ENCODE assay signal across 18 cellular contexts in genomic region chr12:112140728-112141127, GRCh38. TPM values are rescaled to one million over a fixed set of nuclear protein-coding genes. Genes with fewer than 3 reads are reported as not detected.
DNase-seq lines count a peak whose midpoint lies in the region; ATAC-seq and TF ChIP-seq lines count a peak whose summit lies in the region.
"Had no signal": no experiment of that assay in that cellular context is flagged by ENCODE, and none has a peak within 500 bp of the region (broad histone marks: within the 10 kb centered on the region; RNA-seq: fewer than 3 reads in every experiment).

No MANE protein-coding gene starts in this region.

- WGBS in heart left ventricle, 4 donors, result 88 to 92% (median 91%) methylated on average over 5 of the region's 5 CpGs
- WGBS in tibial nerve, 2 donors, result 85 to 90% methylated on average over 5 of the region's 5 CpGs

- H3K27me3 ChIP-seq in HL-60 (ENCODE audit: insufficient read depth, poor library complexity, severe bottlenecking) (no peaks in the 10 kb centered on the region), neutrophil (no peaks in the 10 kb centered on the region), heart left ventricle (no peaks in the 10 kb centered on the region), tibial nerve (no peaks in the 10 kb centered on the region)
- H3K27me3 ChIP-seq: brain microvascular endothelial cell, gastrocnemius medialis had no signal

- intact Hi-C loops in activated T-helper 1 cell treated with anti-CD3 and anti-CD28 coated beads, Interleukin-12 subunit alpha, Interleukin-12 subunit beta, Interleukin-2, Interleukin-4 antibody, amounts not matched to agents 30 ng/mL and 10 ng/mL and 1 ng/mL, durations not matched to agents 14 hours and 24 hours and 36 hours (cut with micrococcal nuclease), result no loop called here
- intact Hi-C loops in heart left ventricle (cut with DNase I), result no loop called here

- TF ChIP-seq CTCF in HL-60 (IDR thresholded peaks at IDR 0.05; ENCODE audit: insufficient read depth, low read length) (no peak), neutrophil (IDR thresholded peaks at IDR 0.05) (no peak), heart left ventricle (IDR thresholded peaks at IDR 0.05) (no peak), tibial nerve (IDR thresholded peaks at IDR 0.05) (no peak)

- H3K9me3 Mint-ChIP-seq in activated T-helper 1 cell treated with anti-CD3 and anti-CD28 coated beads, Interleukin-12 subunit alpha, Interleukin-12 subunit beta, Interleukin-2, Interleukin-4 antibody, amounts not matched to agents 30 ng/mL and 10 ng/mL and 1 ng/mL, durations not matched to agents 14 hours and 24 hours and 36 hours, result no peaks in the 10 kb centered on the region
- H3K9me3 Mint-ChIP-seq: dendritic cell treated with granulocyte-macrophage colony-stimulating factor and Interleukin-4, amounts not matched to agents 40 ng/mL and 50 ng/mL, for 4 days; WTC11 had no signal

- H3K27ac ChIP-seq in HL-60 (replicated peaks), result peak overlapping the region; percentile 35
- peak overlapping the region; percentile 87 for H3K27ac ChIP-seq in neutrophil
- peak overlapping the region in 1 of 12 donors; percentile 21 for H3K27ac ChIP-seq in heart left ventricle
- no peak overlapping the region for H3K27ac ChIP-seq in tibial nerve
- H3K27ac ChIP-seq: brain microvascular endothelial cell, gastrocnemius medialis, RWPE1 had no signal

- H3K36me3 Mint-ChIP-seq in activated T-helper 1 cell treated with anti-CD3 and anti-CD28 coated beads, Interleukin-12 subunit alpha, Interleukin-12 subunit beta, Interleukin-2, Interleukin-4 antibody, amounts not matched to agents 30 ng/mL and 10 ng/mL and 1 ng/mL, durations not matched to agents 14 hours and 24 hours and 36 hours (ENCODE audit: low read depth), result peaks cover 37% of the 10 kb centered on the region

- no peak overlapping the region for H3K4me3 Mint-ChIP-seq in activated T-helper 1 cell treated with anti-CD3 and anti-CD28 coated beads, Interleukin-12 subunit alpha, Interleukin-12 subunit beta, Interleukin-2, Interleukin-4 antibody, amounts not matched to agents 30 ng/mL and 10 ng/mL and 1 ng/mL, durations not matched to agents 14 hours and 24 hours and 36 hours
- H3K4me3 Mint-ChIP-seq: dendritic cell treated with granulocyte-macrophage colony-stimulating factor and Interleukin-4, amounts not matched to agents 40 ng/mL and 50 ng/mL, for 4 days; WTC11 had no signal

- peaks cover 16% of the 10 kb centered on the region for H3K4me1 Mint-ChIP-seq in activated T-helper 1 cell treated with anti-CD3 and anti-CD28 coated beads, Interleukin-12 subunit alpha, Interleukin-12 subunit beta, Interleukin-2, Interleukin-4 antibody, amounts not matched to agents 30 ng/mL and 10 ng/mL and 1 ng/mL, durations not matched to agents 14 hours and 24 hours and 36 hours (ENCODE audit: low read depth)
- H3K4me1 Mint-ChIP-seq: WTC11 had no signal

- peaks cover 35 to 40% of the 10 kb centered on the region in 2 experiments for H3K4me1 ChIP-seq in neutrophil (ENCODE audit: control insufficient read depth in 1 of 2, insufficient read depth in 1 of 2, low read depth in 1 of 2, low read length in 1 of 2)
- H3K4me1 ChIP-seq in heart left ventricle, result no peaks in the 10 kb centered on the region
- H3K4me1 ChIP-seq in tibial nerve, result no peaks in the 10 kb centered on the region
- H3K4me1 ChIP-seq: gastrocnemius medialis had no signal

- TF ChIP-seq EP300 in tibial nerve (IDR thresholded peaks at IDR 0.05), result no peak

- DNase-seq in HL-60 (ENCODE audit: low read depth in 1 of 2, low spot score in 1 of 2) (peak; percentile 82 to 91), NOMO-1 (lab: John Stamatoyannopoulos, UW; ENCODE audit: unreplicated experiment in 2 of 2) (peak; percentile 90 to 96), heart left ventricle (no peak), tibial nerve (ENCODE audit: low spot score in 2 of 2) (no peak), DMS79 treated with DMSO at 0.1 percent for 48 hours (lab: John Stamatoyannopoulos, UW) (no peak)
- no peak for DNase-seq in activated T-helper 1 cell treated with anti-CD3 and anti-CD28 coated beads, Interleukin-12 subunit alpha, Interleukin-12 subunit beta, Interleukin-2, Interleukin-4 antibody, amounts not matched to agents 30 ng/mL and 10 ng/mL and 1 ng/mL, durations not matched to agents 14 hours and 24 hours and 36 hours (ENCODE audit: low spot score)
- DNase-seq: brain microvascular endothelial cell, gastrocnemius medialis, H7, left colon, NCI-H187, NCI-H2227 treated with DMSO at 0.1 percent for 48 hours, retina had no signal

- no peak overlapping the region for H3K4me3 ChIP-seq in HL-60 (replicated peaks; ENCODE audit: insufficient read depth, low read length)
- peak overlapping the region; percentile 15 to 41 for H3K4me3 ChIP-seq in neutrophil (ENCODE audit: low read depth in 1 of 2, low read length in 1 of 2)
- no peak overlapping the region for H3K4me3 ChIP-seq in heart left ventricle
- H3K4me3 ChIP-seq in tibial nerve, result no peak overlapping the region
- H3K4me3 ChIP-seq: gastrocnemius medialis, GM12878 had no signal

- no peak for ATAC-seq in heart left ventricle
- ATAC-seq: gastrocnemius medialis, GM12878, left colon, WTC11 had no signal

- TF ChIP-seq POLR2A in heart left ventricle (IDR thresholded peaks at IDR 0.05) (no peak), tibial nerve (IDR thresholded peaks at IDR 0.05) (no peak)

- H3K9me3 ChIP-seq in neutrophil (no peaks in the 10 kb centered on the region), heart left ventricle (no peaks in the 10 kb centered on the region), tibial nerve (no peaks in the 10 kb centered on the region)
- H3K9me3 ChIP-seq: gastrocnemius medialis had no signal

- H3K27me3 Mint-ChIP-seq in activated T-helper 1 cell treated with anti-CD3 and anti-CD28 coated beads, Interleukin-12 subunit alpha, Interleukin-12 subunit beta, Interleukin-2, Interleukin-4 antibody, amounts not matched to agents 30 ng/mL and 10 ng/mL and 1 ng/mL, durations not matched to agents 14 hours and 24 hours and 36 hours (ENCODE audit: insufficient read depth), result no peaks in the 10 kb centered on the region
- H3K27me3 Mint-ChIP-seq: dendritic cell treated with granulocyte-macrophage colony-stimulating factor and Interleukin-4, amounts not matched to agents 40 ng/mL and 50 ng/mL, for 4 days had no signal

- H3K36me3 ChIP-seq in neutrophil, result peaks cover 96% of the 10 kb centered on the region
- peaks cover 0 to 100% (median 100%) of the 10 kb centered on the region in 9 donors for H3K36me3 ChIP-seq in heart left ventricle
- peaks cover 2 to 99% (median 35%) of the 10 kb centered on the region in 3 donors for H3K36me3 ChIP-seq in tibial nerve

- peak overlapping the region; percentile 61 for H3K27ac Mint-ChIP-seq in activated T-helper 1 cell treated with anti-CD3 and anti-CD28 coated beads, Interleukin-12 subunit alpha, Interleukin-12 subunit beta, Interleukin-2, Interleukin-4 antibody, amounts not matched to agents 30 ng/mL and 10 ng/mL and 1 ng/mL, durations not matched to agents 14 hours and 24 hours and 36 hours
- H3K27ac Mint-ChIP-seq: dendritic cell treated with granulocyte-macrophage colony-stimulating factor and Interleukin-4, amounts not matched to agents 40 ng/mL and 50 ng/mL, for 4 days; WTC11 had no signal

RNA-seq across cellular contexts. Expression of gene TRAFD1, which starts 15.4 kb away (rescaled TPM):
- 46.5 and 46.7 TPM in 2 replicates for total RNA-seq in activated T-helper 1 cell treated with anti-CD3 and anti-CD28 coated beads, Interleukin-12 subunit alpha, Interleukin-12 subunit beta, Interleukin-2, Interleukin-4 antibody, amounts not matched to agents 30 ng/mL and 10 ng/mL and 1 ng/mL, durations not matched to agents 14 hours and 24 hours and 36 hours
- 10 to 100 TPM; 17.0 to 84.7 (median 26.4) TPM for total RNA-seq in heart left ventricle
- 10 to 100 TPM in 1 of 2 donors, 1 to 10 TPM in 1; 6.7 to 22.3 TPM for polyA plus RNA-seq in heart left ventricle
- 10 to 100 TPM; 24.7 to 32.9 (median 27.4) TPM for total RNA-seq in tibial nerve

RNA-seq across cellular contexts. Expression of gene NAA25, which starts 32.1 kb away (rescaled TPM):
- 52.2 and 58.1 TPM in 2 replicates for total RNA-seq in activated T-helper 1 cell treated with anti-CD3 and anti-CD28 coated beads, Interleukin-12 subunit alpha, Interleukin-12 subunit beta, Interleukin-2, Interleukin-4 antibody, amounts not matched to agents 30 ng/mL and 10 ng/mL and 1 ng/mL, durations not matched to agents 14 hours and 24 hours and 36 hours
- 10 to 100 TPM in 8 of 9 donors, 1 to 10 TPM in 1; 9.1 to 25.9 (median 18.5) TPM for total RNA-seq in heart left ventricle
- 1 to 10 TPM; 5.0 to 7.7 TPM for polyA plus RNA-seq in heart left ventricle
- total RNA-seq in tibial nerve, result 10 to 100 TPM; 22.7 to 40.4 (median 34.2) TPM

Comparison
In these comparisons a context has a peak if more than half of its experiments do, and no peak if none do; other contexts are left out.
1. DNase-seq: peak in HL-60 (2 of 2) and NOMO-1 (2 of 2); none in activated T-helper 1 cell treated with anti-CD3 and anti-CD28 coated beads, Interleukin-12 subunit alpha, Interleukin-12 subunit beta, Interleukin-2, Interleukin-4 antibody, amounts not matched to agents 30 ng/mL and 10 ng/mL and 1 ng/mL, durations not matched to agents 14 hours and 24 hours and 36 hours (single experiment), heart left ventricle (0 of 5), tibial nerve (0 of 2) and DMS79 treated with DMSO at 0.1 percent for 48 hours (single experiment).
2. H3K27ac ChIP-seq: peak in HL-60 (single experiment) and neutrophil (single experiment); none in tibial nerve (0 of 4).
3. H3K4me3 ChIP-seq: peak in neutrophil (2 of 2); none in HL-60 (single experiment), heart left ventricle (0 of 12) and tibial nerve (0 of 4).